ENCODE assay signal across 1 cellular context in genomic region chrX:38886112-38886511, GRCh38.
A peak's percentile ranks its signal among the peaks of the same experiment; 100 is the strongest.
TF ChIP-seq lines count a peak whose summit lies in the region.

No MANE protein-coding gene starts in this region.

TF ChIP-seq in HepG2, 621 proteins besides CTCF, POLR2A, EP300 and RAD21 (continues in another document):
- TF ChIP-seq, protein P1, sequence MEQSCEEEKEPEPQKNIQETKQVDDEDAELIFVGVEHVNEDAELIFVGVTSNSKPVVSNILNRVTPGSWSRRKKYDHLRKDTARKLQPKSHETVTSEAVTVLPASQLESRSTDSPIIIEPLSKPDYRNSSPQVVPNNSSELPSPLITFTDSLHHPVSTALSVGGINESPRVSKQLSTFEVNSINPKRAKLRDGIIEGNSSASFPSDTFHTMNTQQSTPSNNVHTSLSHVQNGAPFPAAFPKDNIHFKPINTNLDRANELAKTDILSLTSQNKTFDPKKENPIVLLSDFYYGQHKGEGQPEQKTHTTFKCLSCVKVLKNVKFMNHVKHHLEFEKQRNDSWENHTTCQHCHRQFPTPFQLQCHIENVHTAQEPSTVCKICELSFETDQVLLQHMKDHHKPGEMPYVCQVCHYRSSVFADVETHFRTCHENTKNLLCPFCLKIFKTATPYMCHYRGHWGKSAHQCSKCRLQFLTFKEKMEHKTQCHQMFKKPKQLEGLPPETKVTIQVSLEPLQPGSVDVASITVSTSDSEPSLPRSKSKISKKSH (CRISPR knock-in tag; IDR thresholded peaks at IDR 0.05; ENCODE audit: borderline replicate concordance): no peak
- TF ChIP-seq SP4 (CRISPR knock-in tag; IDR thresholded peaks at IDR 0.05) (no peak), GATAD2A (CRISPR knock-in tag; IDR thresholded peaks at IDR 0.05) (peak; percentile 69), ZNF260 (CRISPR knock-in tag; IDR thresholded peaks at IDR 0.05; ENCODE audit: borderline replicate concordance, low read depth) (no peak), KLF6 (CRISPR knock-in tag; IDR thresholded peaks at IDR 0.05) (no peak), RBM39 (IDR thresholded peaks at IDR 0.05; ENCODE audit: low read depth, low read length, poor library complexity, severe bottlenecking) (no peak), FLYWCH1 (CRISPR knock-in tag; IDR thresholded peaks at IDR 0.05) (no peak), AKAP8 (CRISPR knock-in tag; IDR thresholded peaks at IDR 0.05) (no peak), FOXA1 (IDR thresholded peaks at IDR 0.05) (no peak), FOXA1 (CRISPR knock-in tag; IDR thresholded peaks at IDR 0.05) (no peak), PAX8 (CRISPR knock-in tag; IDR thresholded peaks at IDR 0.05; ENCODE audit: borderline replicate concordance) (no peak), RFXAP (CRISPR knock-in tag; IDR thresholded peaks at IDR 0.05; ENCODE audit: borderline replicate concordance) (no peak), ZNF564 (CRISPR knock-in tag; IDR thresholded peaks at IDR 0.05) (no peak), NCOA1 (CRISPR knock-in tag; IDR thresholded peaks at IDR 0.05) (no peak), KLF16 (CRISPR knock-in tag; IDR thresholded peaks at IDR 0.05) (no peak), ZNF30 (CRISPR knock-in tag; IDR thresholded peaks at IDR 0.05) (no peak), ZNF839 (CRISPR knock-in tag; IDR thresholded peaks at IDR 0.05; ENCODE audit: borderline replicate concordance) (no peak), ZBTB42 (CRISPR knock-in tag; IDR thresholded peaks at IDR 0.05) (no peak), ZNF879 (CRISPR knock-in tag; IDR thresholded peaks at IDR 0.05) (no peak), ZNF691 (CRISPR knock-in tag; IDR thresholded peaks at IDR 0.05; ENCODE audit: borderline replicate concordance, low read depth) (no peak), FIP1L1 (IDR thresholded peaks at IDR 0.05; ENCODE audit: borderline replicate concordance, insufficient read depth, low read depth, low read length) (no peak), SRF (IDR thresholded peaks at IDR 0.05; ENCODE audit: low read depth, low read length) (no peak), ERF (CRISPR knock-in tag; IDR thresholded peaks at IDR 0.05) (no peak), HOXA7 (CRISPR knock-in tag; IDR thresholded peaks at IDR 0.05) (no peak), EED (CRISPR knock-in tag; IDR thresholded peaks at IDR 0.05) (no peak), NCOA2 (CRISPR knock-in tag; IDR thresholded peaks at IDR 0.05) (peak; percentile 42; the same call in 1 of the 2 replicates), ZNF816 (CRISPR knock-in tag; IDR thresholded peaks at IDR 0.05; ENCODE audit: borderline replicate concordance) (no peak), SMAD1 (CRISPR knock-in tag; IDR thresholded peaks at IDR 0.05; ENCODE audit: borderline replicate concordance, low read depth) (no peak), KDM6A (CRISPR knock-in tag; IDR thresholded peaks at IDR 0.05; ENCODE audit: low read depth) (no peak), CEBPG (CRISPR knock-in tag; IDR thresholded peaks at IDR 0.05) (peak; percentile 42; the same call in 1 of the 2 replicates), BRD4 (CRISPR knock-in tag; IDR thresholded peaks at IDR 0.05) (no peak), ZNF230 (CRISPR knock-in tag; IDR thresholded peaks at IDR 0.05) (no peak), ZNF558 (CRISPR knock-in tag; IDR thresholded peaks at IDR 0.05; ENCODE audit: borderline replicate concordance) (no peak), ZKSCAN8 (CRISPR knock-in tag; IDR thresholded peaks at IDR 0.05; ENCODE audit: borderline replicate concordance) (no peak), PHF20 (CRISPR knock-in tag; IDR thresholded peaks at IDR 0.05) (no peak), SMAD9 (CRISPR knock-in tag; IDR thresholded peaks at IDR 0.05) (no peak), ZNF317 (CRISPR knock-in tag; IDR thresholded peaks at IDR 0.05) (no peak), ZNF354B (CRISPR knock-in tag; IDR thresholded peaks at IDR 0.05) (no peak), TCF7 (IDR thresholded peaks at IDR 0.05; ENCODE audit: low read depth) (no peak), HNF1B (CRISPR knock-in tag; IDR thresholded peaks at IDR 0.05) (no peak)
- TF ChIP-seq, protein P2, sequence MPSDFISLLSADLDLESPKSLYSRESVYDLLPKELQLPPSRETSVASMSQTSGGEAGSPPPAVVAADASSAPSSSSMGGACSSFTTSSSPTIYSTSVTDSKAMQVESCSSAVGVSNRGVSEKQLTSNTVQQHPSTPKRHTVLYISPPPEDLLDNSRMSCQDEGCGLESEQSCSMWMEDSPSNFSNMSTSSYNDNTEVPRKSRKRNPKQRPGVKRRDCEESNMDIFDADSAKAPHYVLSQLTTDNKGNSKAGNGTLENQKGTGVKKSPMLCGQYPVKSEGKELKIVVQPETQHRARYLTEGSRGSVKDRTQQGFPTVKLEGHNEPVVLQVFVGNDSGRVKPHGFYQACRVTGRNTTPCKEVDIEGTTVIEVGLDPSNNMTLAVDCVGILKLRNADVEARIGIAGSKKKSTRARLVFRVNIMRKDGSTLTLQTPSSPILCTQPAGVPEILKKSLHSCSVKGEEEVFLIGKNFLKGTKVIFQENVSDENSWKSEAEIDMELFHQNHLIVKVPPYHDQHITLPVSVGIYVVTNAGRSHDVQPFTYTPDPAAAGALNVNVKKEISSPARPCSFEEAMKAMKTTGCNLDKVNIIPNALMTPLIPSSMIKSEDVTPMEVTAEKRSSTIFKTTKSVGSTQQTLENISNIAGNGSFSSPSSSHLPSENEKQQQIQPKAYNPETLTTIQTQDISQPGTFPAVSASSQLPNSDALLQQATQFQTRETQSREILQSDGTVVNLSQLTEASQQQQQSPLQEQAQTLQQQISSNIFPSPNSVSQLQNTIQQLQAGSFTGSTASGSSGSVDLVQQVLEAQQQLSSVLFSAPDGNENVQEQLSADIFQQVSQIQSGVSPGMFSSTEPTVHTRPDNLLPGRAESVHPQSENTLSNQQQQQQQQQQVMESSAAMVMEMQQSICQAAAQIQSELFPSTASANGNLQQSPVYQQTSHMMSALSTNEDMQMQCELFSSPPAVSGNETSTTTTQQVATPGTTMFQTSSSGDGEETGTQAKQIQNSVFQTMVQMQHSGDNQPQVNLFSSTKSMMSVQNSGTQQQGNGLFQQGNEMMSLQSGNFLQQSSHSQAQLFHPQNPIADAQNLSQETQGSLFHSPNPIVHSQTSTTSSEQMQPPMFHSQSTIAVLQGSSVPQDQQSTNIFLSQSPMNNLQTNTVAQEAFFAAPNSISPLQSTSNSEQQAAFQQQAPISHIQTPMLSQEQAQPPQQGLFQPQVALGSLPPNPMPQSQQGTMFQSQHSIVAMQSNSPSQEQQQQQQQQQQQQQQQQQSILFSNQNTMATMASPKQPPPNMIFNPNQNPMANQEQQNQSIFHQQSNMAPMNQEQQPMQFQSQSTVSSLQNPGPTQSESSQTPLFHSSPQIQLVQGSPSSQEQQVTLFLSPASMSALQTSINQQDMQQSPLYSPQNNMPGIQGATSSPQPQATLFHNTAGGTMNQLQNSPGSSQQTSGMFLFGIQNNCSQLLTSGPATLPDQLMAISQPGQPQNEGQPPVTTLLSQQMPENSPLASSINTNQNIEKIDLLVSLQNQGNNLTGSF (CRISPR knock-in tag; IDR thresholded peaks at IDR 0.05): no peak
- TF ChIP-seq, protein P3, sequence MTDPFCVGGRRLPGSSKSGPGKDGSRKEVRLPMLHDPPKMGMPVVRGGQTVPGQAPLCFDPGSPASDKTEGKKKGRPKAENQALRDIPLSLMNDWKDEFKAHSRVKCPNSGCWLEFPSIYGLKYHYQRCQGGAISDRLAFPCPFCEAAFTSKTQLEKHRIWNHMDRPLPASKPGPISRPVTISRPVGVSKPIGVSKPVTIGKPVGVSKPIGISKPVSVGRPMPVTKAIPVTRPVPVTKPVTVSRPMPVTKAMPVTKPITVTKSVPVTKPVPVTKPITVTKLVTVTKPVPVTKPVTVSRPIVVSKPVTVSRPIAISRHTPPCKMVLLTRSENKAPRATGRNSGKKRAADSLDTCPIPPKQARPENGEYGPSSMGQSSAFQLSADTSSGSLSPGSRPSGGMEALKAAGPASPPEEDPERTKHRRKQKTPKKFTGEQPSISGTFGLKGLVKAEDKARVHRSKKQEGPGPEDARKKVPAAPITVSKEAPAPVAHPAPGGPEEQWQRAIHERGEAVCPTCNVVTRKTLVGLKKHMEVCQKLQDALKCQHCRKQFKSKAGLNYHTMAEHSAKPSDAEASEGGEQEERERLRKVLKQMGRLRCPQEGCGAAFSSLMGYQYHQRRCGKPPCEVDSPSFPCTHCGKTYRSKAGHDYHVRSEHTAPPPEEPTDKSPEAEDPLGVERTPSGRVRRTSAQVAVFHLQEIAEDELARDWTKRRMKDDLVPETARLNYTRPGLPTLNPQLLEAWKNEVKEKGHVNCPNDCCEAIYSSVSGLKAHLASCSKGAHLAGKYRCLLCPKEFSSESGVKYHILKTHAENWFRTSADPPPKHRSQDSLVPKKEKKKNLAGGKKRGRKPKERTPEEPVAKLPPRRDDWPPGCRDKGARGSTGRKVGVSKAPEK (CRISPR knock-in tag; IDR thresholded peaks at IDR 0.05; ENCODE audit: borderline replicate concordance): no peak
- TF ChIP-seq, protein P4, sequence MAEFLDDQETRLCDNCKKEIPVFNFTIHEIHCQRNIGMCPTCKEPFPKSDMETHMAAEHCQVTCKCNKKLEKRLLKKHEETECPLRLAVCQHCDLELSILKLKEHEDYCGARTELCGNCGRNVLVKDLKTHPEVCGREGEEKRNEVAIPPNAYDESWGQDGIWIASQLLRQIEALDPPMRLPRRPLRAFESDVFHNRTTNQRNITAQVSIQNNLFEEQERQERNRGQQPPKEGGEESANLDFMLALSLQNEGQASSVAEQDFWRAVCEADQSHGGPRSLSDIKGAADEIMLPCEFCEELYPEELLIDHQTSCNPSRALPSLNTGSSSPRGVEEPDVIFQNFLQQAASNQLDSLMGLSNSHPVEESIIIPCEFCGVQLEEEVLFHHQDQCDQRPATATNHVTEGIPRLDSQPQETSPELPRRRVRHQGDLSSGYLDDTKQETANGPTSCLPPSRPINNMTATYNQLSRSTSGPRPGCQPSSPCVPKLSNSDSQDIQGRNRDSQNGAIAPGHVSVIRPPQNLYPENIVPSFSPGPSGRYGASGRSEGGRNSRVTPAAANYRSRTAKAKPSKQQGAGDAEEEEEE (CRISPR knock-in tag; IDR thresholded peaks at IDR 0.05; ENCODE audit: borderline replicate concordance): no peak
- TF ChIP-seq, protein P5, sequence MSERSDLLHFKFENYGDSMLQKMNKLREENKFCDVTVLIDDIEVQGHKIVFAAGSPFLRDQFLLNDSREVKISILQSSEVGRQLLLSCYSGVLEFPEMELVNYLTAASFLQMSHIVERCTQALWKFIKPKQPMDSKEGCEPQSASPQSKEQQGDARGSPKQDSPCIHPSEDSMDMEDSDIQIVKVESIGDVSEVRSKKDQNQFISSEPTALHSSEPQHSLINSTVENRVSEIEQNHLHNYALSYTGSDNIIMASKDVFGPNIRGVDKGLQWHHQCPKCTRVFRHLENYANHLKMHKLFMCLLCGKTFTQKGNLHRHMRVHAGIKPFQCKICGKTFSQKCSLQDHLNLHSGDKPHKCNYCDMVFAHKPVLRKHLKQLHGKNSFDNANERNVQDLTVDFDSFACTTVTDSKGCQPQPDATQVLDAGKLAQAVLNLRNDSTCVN (CRISPR knock-in tag; IDR thresholded peaks at IDR 0.05; ENCODE audit: borderline replicate concordance): no peak
- TF ChIP-seq, protein P6, sequence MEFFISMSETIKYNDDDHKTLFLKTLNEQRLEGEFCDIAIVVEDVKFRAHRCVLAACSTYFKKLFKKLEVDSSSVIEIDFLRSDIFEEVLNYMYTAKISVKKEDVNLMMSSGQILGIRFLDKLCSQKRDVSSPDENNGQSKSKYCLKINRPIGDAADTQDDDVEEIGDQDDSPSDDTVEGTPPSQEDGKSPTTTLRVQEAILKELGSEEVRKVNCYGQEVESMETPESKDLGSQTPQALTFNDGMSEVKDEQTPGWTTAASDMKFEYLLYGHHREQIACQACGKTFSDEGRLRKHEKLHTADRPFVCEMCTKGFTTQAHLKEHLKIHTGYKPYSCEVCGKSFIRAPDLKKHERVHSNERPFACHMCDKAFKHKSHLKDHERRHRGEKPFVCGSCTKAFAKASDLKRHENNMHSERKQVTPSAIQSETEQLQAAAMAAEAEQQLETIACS (CRISPR knock-in tag; IDR thresholded peaks at IDR 0.05): no peak
- TF ChIP-seq, protein P7, sequence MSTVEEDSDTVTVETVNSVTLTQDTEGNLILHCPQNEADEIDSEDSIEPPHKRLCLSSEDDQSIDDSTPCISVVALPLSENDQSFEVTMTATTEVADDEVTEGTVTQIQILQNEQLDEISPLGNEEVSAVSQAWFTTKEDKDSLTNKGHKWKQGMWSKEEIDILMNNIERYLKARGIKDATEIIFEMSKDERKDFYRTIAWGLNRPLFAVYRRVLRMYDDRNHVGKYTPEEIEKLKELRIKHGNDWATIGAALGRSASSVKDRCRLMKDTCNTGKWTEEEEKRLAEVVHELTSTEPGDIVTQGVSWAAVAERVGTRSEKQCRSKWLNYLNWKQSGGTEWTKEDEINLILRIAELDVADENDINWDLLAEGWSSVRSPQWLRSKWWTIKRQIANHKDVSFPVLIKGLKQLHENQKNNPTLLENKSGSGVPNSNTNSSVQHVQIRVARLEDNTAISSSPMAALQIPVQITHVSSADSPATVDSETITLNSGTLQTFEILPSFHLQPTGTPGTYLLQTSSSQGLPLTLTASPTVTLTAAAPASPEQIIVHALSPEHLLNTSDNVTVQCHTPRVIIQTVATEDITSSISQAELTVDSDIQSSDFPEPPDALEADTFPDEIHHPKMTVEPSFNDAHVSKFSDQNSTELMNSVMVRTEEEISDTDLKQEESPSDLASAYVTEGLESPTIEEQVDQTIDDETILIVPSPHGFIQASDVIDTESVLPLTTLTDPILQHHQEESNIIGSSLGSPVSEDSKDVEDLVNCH (CRISPR knock-in tag; IDR thresholded peaks at IDR 0.05): no peak
